12 cellular contexts compared by ENCODE assay signal in the genomic region with DNA sequence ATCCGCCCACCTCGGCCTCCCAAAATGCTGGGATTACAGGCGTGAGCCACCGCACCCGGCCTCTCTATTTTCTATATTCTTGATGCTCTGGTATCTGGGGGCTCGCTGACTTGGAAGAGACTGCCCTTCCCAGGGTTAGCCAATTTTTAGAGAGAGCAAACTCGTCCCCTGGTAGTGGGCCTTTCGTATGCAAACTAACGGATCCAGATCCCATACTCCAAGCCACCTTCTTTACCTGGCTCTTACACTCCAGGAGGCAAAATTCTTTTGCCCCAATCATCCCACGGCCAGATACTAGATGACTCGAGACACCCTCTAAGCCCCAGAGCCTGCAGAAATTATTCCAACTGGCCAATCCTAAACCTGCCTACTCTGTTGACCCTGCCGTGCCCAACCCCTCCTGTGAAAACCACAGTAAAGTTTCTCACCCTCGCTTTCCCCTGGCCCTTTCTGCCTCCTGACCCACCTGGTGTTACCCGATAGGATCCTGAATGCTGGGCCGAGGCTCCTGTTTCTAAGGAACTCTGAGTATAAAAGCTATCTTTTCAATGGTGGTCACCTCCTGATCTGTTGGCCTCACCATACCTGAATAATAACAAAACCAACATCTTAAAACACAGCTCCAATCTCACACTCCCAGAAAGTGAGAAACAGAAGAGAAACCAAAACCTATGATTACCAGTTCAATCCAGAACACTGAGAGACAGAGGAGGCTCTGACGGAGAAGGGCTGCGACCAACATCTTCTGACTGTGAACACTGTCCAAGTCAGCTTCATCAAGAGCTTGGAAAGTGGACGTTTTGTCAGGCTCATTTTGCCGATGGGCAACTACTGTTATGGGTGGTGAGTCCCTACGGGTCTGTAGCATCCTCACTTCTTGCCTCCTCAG.
DNase-seq lines count a peak whose midpoint lies in the region; ATAC-seq and FAIRE-seq lines count a peak whose summit lies in the region.
"Had no signal": no experiment of that assay in that cellular context is flagged by ENCODE, and none has a peak within 500 bp of the region (broad histone marks: within the 10 kb centered on the region; RNA-seq: fewer than 3 reads in every experiment).

No MANE protein-coding gene starts in this region.

- H3K9me3 Mint-ChIP-seq in stimulated activated effector memory CD8-positive, alpha-beta T cell treated with anti-CD3 and anti-CD28 coated beads, Interleukin-12 subunit alpha, Interleukin-12 subunit beta, amount 100 ng/mL, for 72 hours = no peaks in the 10 kb centered on the region

- H3K36me3 Mint-ChIP-seq in stimulated activated effector memory CD8-positive, alpha-beta T cell treated with anti-CD3 and anti-CD28 coated beads, Interleukin-12 subunit alpha, Interleukin-12 subunit beta, amount 100 ng/mL, for 72 hours = peaks cover 5% of the 10 kb centered on the region

- FAIRE-seq in GM19239 (lab: Jason Lieb, UNC) = peak; percentile 91

- H3K27ac Mint-ChIP-seq in stimulated activated effector memory CD8-positive, alpha-beta T cell treated with anti-CD3 and anti-CD28 coated beads, Interleukin-12 subunit alpha, Interleukin-12 subunit beta, amount 100 ng/mL, for 72 hours = no peak overlapping the region

- no peaks in the 10 kb centered on the region for H3K4me1 Mint-ChIP-seq in stimulated activated effector memory CD8-positive, alpha-beta T cell treated with anti-CD3 and anti-CD28 coated beads, Interleukin-12 subunit alpha, Interleukin-12 subunit beta, amount 100 ng/mL, for 72 hours

- ATAC-seq in HG02623 (IDR thresholded peaks at IDR 0.05; ENCODE audit: unreplicated experiment) (peak; percentile 72), HG03520 (IDR thresholded peaks at IDR 0.05; ENCODE audit: unreplicated experiment) (peak; percentile 86), GM18861 (IDR thresholded peaks at IDR 0.05; ENCODE audit: unreplicated experiment) (no peak)
- peak; percentile 28 for ATAC-seq in stimulated activated effector memory CD8-positive, alpha-beta T cell treated with anti-CD3 and anti-CD28 coated beads, Interleukin-12 subunit alpha, Interleukin-12 subunit beta, amount 100 ng/mL, for 72 hours

- DNase-seq in GM19239 (ENCODE audit: insufficient read length, low spot score) (peak; percentile 76), middle frontal gyrus (ENCODE audit: extremely low spot score, low spot score) (no peak), COLO668 (lab: John Stamatoyannopoulos, UW; ENCODE audit: unreplicated experiment) (no peak)
- DNase-seq in stimulated activated effector memory CD8-positive, alpha-beta T cell treated with anti-CD3 and anti-CD28 coated beads, Interleukin-12 subunit alpha, Interleukin-12 subunit beta, amount 100 ng/mL, for 72 hours (ENCODE audit: low spot score in 2 of 2) = no peak
- DNase-seq: activated gamma-delta T cell; DND-41; NCI-H1092; PC-9; stimulated activated CD4-positive, alpha-beta T cell treated with anti-CD3 and anti-CD28 coated beads, Interleukin-12 subunit alpha, Interleukin-12 subunit beta, amount 100 ng/mL, for 4 hours had no signal

- no peak overlapping the region for H3K4me3 Mint-ChIP-seq in stimulated activated effector memory CD8-positive, alpha-beta T cell treated with anti-CD3 and anti-CD28 coated beads, Interleukin-12 subunit alpha, Interleukin-12 subunit beta, amount 100 ng/mL, for 72 hours
